ENCODE assay signal across 10 cellular contexts in genomic region chr9:21803674-21804048, GRCh38. TPM values are rescaled to one million over a fixed set of nuclear protein-coding genes. Genes with fewer than 3 reads are reported as not detected.
DNase-seq lines count a peak whose midpoint lies in the region; ATAC-seq, FAIRE-seq and TF ChIP-seq lines count a peak whose summit lies in the region.
"Had no signal": no experiment of that assay in that cellular context is flagged by ENCODE, and none has a peak within 500 bp of the region (broad histone marks: within the 10 kb centered on the region; RNA-seq: fewer than 3 reads in every experiment).

No MANE protein-coding gene starts in this region.

- in situ Hi-C loops in HepG2 (cut with HindIII; ENCODE audit: extremely low pct_ligation_motif_present, low pct_unique_long_range_greater_than_20kb) (loop anchor here (25.0 kb wide), 1 partner anchor 634 kb away; the partner anchor contains the start of gene DMRTA1), ACHN (cut with HindIII; ENCODE audit: low pct_ligation_motif_present, low pct_unique_long_range_greater_than_20kb, low sequenced_read_pairs) (no loop called here)

- POLR2A ChIA-PET in HepG2 (lab: Yijun Ruan, JAX): interaction anchor here (1.0 to 1.8 kb wide), 3 partner anchors 10 to 205 kb away, joined by 3 to 5 read pairs (median 4); partner anchors contain the start of gene CDKN2B

- H3K4me1 ChIP-seq in HepG2 (ENCODE audit: insufficient read depth, low read length): peaks cover 35% of the 10 kb centered on the region
- peaks cover 0 to 54% (median 15%) of the 10 kb centered on the region in 4 donors for H3K4me1 ChIP-seq in tibial nerve

- H3K9me3 ChIP-seq in HepG2 (ENCODE audit: low read length): no peaks in the 10 kb centered on the region
- H3K9me3 ChIP-seq in tibial nerve: no peaks in the 10 kb centered on the region
- H3K9me3 ChIP-seq: neutrophil had no signal

- H3K27me3 Mint-ChIP-seq in activated T-cell treated with anti-CD3 and anti-CD28 coated beads, Interleukin-2, amount 50 U/mL, for 4 hours (ENCODE audit: low read depth): peaks cover 6% of the 10 kb centered on the region

- H3K9me3 Mint-ChIP-seq in activated T-cell treated with anti-CD3 and anti-CD28 coated beads, Interleukin-2, amount 50 U/mL, for 4 hours: no peaks in the 10 kb centered on the region

- H2AFZ ChIP-seq in HepG2 (ENCODE audit: low read length): no peak overlapping the region

- no peak for DNase-seq in activated T-cell treated with anti-CD3 and anti-CD28 coated beads, Interleukin-2, amount 50 U/mL, for 4 hours
- DNase-seq in activated T-cell treated with anti-CD3 and anti-CD28 coated beads, Interleukin-2, amount 50 U/mL, for 48 hours: no peak
- peak; percentile 59 for DNase-seq in amniotic epithelial cell (ENCODE audit: low read depth)
- DNase-seq in HepG2 (ENCODE audit: low spot score): no peak
- no peak for DNase-seq in tibial nerve (ENCODE audit: low spot score in 2 of 2)
- no peak for DNase-seq in NCI-H446 treated with DMSO at 0.1 percent for 48 hours (lab: John Stamatoyannopoulos, UW)
- DNase-seq in ACHN: no peak
- no peak for DNase-seq in HuH-7 (ENCODE audit: low spot score)

- no peak for FAIRE-seq in HepG2 (lab: Jason Lieb, UNC)
- FAIRE-seq: G401.6 had no signal

- peaks cover 40% of the 10 kb centered on the region for H3K4me1 Mint-ChIP-seq in activated T-cell treated with anti-CD3 and anti-CD28 coated beads, Interleukin-2, amount 50 U/mL, for 4 hours (ENCODE audit: low read depth)

- H3K27me3 ChIP-seq in HepG2 (ENCODE audit: control insufficient read depth in 1 of 2, insufficient read depth in 2 of 2, low read length in 2 of 2) (no peaks in the 10 kb centered on the region; a peak in 1 of 5 replicates), tibial nerve (no peaks in the 10 kb centered on the region)

- H3K79me2 ChIP-seq in HepG2 (ENCODE audit: insufficient read depth, low read length): peaks cover 53% of the 10 kb centered on the region

- peaks cover 8% of the 10 kb centered on the region for H3K36me3 Mint-ChIP-seq in activated T-cell treated with anti-CD3 and anti-CD28 coated beads, Interleukin-2, amount 50 U/mL, for 4 hours (ENCODE audit: insufficient read depth)

- H4K20me1 ChIP-seq in HepG2 (ENCODE audit: insufficient read depth, low read length): no peaks in the 10 kb centered on the region

- BruUV-seq in HepG2 (replicated peaks; lab: Mats Ljungman, UMichigan): TSS peak; percentile 48

- TF ChIP-seq POLR2A in HepG2 (IDR thresholded peaks at IDR 0.05; ENCODE audit: insufficient read depth in 1 of 2, low read depth in 2 of 2, low read length in 2 of 2): no peak
- TF ChIP-seq POLR2A in tibial nerve (IDR thresholded peaks at IDR 0.05): no peak

- TF ChIP-seq EP300 in HepG2 (IDR thresholded peaks at IDR 0.05; ENCODE audit: low read depth in 2 of 2, low read length in 2 of 2) (no peak), HepG2 (CRISPR knock-in tag; IDR thresholded peaks at IDR 0.05; ENCODE audit: borderline replicate concordance) (no peak), tibial nerve (IDR thresholded peaks at IDR 0.05) (no peak)

- TF ChIP-seq CTCF in HepG2 (CRISPR knock-in tag; IDR thresholded peaks at IDR 0.05) (no peak), tibial nerve (IDR thresholded peaks at IDR 0.05) (no peak)

- 9% methylated on average over 9 of the region's 9 CpGs for WGBS in HepG2 (ENCODE audit: low lambda C conversion rate)
- 35 to 40% methylated on average over 9 of the region's 9 CpGs for WGBS in tibial nerve, 2 donors

- peak overlapping the region; percentile 89 for H3K4me2 ChIP-seq in HepG2 (ENCODE audit: low read depth, low read length)

- ATAC-seq in activated T-cell treated with anti-CD3 and anti-CD28 coated beads, Interleukin-2, amount 50 U/mL, for 4 hours: no peak
- no peak for ATAC-seq in HepG2

- H3K9ac ChIP-seq in HepG2 (ENCODE audit: insufficient read depth, low read depth, low read length): peak overlapping the region; percentile 82

- H3K27ac ChIP-seq in HepG2 (ENCODE audit: extremely low read length, insufficient read depth, low read length) (peak overlapping the region; percentile 85), tibial nerve (peak overlapping the region; percentile 87 to 97 (median 90))
- H3K27ac ChIP-seq: neutrophil had no signal

- H3K4me3 Mint-ChIP-seq in activated T-cell treated with anti-CD3 and anti-CD28 coated beads, Interleukin-2, amount 50 U/mL, for 4 hours: peak overlapping the region; percentile 100

- peak overlapping the region; percentile 64 to 83 (median 82) for H3K4me3 ChIP-seq in HepG2 (replicated peaks in 1 of 3; ENCODE audit: insufficient read depth in 1 of 3, low read depth in 2 of 3, low read length in 3 of 3)
- peak overlapping the region; percentile 83 to 89 (median 86) for H3K4me3 ChIP-seq in tibial nerve

- CTCF ChIA-PET in HepG2 (lab: Yijun Ruan, JAX; ENCODE audit: low intra/inter-chr PET ratio, low total read pairs): no interaction called here

- TF ChIP-seq RAD21 in HepG2 (CRISPR knock-in tag; IDR thresholded peaks at IDR 0.05): no peak

- intact Hi-C loops in HepG2 (cut with micrococcal nuclease; ENCODE audit: unreplicated experiment): no loop called here

- H3K36me3 ChIP-seq in HepG2 (replicated peaks in 1 of 2; ENCODE audit: control insufficient read depth in 1 of 2, insufficient read depth in 2 of 2, low read length in 2 of 2) (peaks cover 1 to 10% of the 10 kb centered on the region in 2 experiments; a peak in 4 of 5 replicates), tibial nerve (peaks cover 0 to under 1% (median 0%) of the 10 kb centered on the region in 3 donors)
- H3K36me3 ChIP-seq: neutrophil had no signal

TF ChIP-seq in HepG2, 621 proteins besides CTCF, POLR2A, EP300 and RAD21 (continues in another document):
- TF ChIP-seq ZBTB10 (CRISPR knock-in tag; IDR thresholded peaks at IDR 0.05; ENCODE audit: borderline replicate concordance): no peak
- 0 out of 2 replicates have a peak, but pooled peaks have one; percentile 8 for TF ChIP-seq KMT2A (CRISPR knock-in tag; IDR thresholded peaks at IDR 0.05)

RNA-seq across cellular contexts. Expression of gene MTAP, which starts 1.2 kb away (rescaled TPM):
- total RNA-seq in activated T-cell treated with anti-CD3 and anti-CD28 coated beads, Interleukin-2, amount 50 U/mL, for 4 hours: 10 to 100 TPM; 73.2 to 78.1 (median 76.3) TPM
- total RNA-seq in HepG2 (2016; rRNA removed; fragmentation: Illumina TruSeq; extraction: Trizol) (51.2 and 74.1 TPM in 2 replicates), tibial nerve (10 to 100 TPM; 20.4 to 50.2 (median 30.4) TPM)
- 6.4 and 7.9 TPM in 2 replicates for total RNA-seq in HepG2 (2016; cell fraction: cytosol; rRNA removed; fragmentation: Illumina TruSeq; extraction: Trizol; ENCODE audit: low read depth)
- total RNA-seq in HepG2 (2016; cell fraction: insoluble cytoplasmic fraction; rRNA removed; fragmentation: Illumina TruSeq; extraction: Trizol): 58.2 and 73.0 TPM in 2 replicates
- total RNA-seq in HepG2 (2016; cell fraction: membrane; rRNA removed; fragmentation: Illumina TruSeq; extraction: Trizol): 16.3 and 18.0 TPM in 2 replicates
- 49.4 and 55.6 TPM in 2 replicates for total RNA-seq in HepG2 (2016; cell fraction: nucleus; rRNA removed; fragmentation: Illumina TruSeq; extraction: Trizol)
- polyA plus RNA-seq in HepG2 (2011; rRNA removed): 16.7 and 19.5 TPM in 2 replicates
- polyA plus RNA-seq in HepG2 (2011; cell fraction: cytosol; rRNA removed): 10.4 and 16.4 TPM in 2 replicates
- polyA plus RNA-seq in HepG2 (2011; cell fraction: nucleus; rRNA removed): 12.0 and 15.3 TPM in 2 replicates
- polyA plus RNA-seq in HepG2 (2012): 24.8 and 27.2 TPM in 2 replicates
- polyA plus RNA-seq in HepG2 (2016; cell fraction: cytosol; fragmentation: Illumina TruSeq; extraction: Trizol; ENCODE audit: low read depth): 3.2 and 3.8 TPM in 2 replicates
- polyA plus RNA-seq in HepG2 (2016; cell fraction: insoluble cytoplasmic fraction; fragmentation: Illumina TruSeq; extraction: Trizol; ENCODE audit: low read depth): 63.2 and 64.8 TPM in 2 replicates
- 10.0 and 10.2 TPM in 2 replicates for polyA plus RNA-seq in HepG2 (2016; cell fraction: membrane; fragmentation: Illumina TruSeq; extraction: Trizol; ENCODE audit: low read depth)
- 34.8 and 37.8 TPM in 2 replicates for polyA plus RNA-seq in HepG2 (2016; cell fraction: nucleus; fragmentation: Illumina TruSeq; extraction: Trizol; ENCODE audit: insufficient read depth, low read depth)
- polyA minus RNA-seq in HepG2 (2011; rRNA and poly(A)+ RNA removed; ENCODE audit: low replicate concordance): 30.0 and 49.9 TPM in 2 replicates
- 20.3 and 36.7 TPM in 2 replicates for polyA minus RNA-seq in HepG2 (2011; cell fraction: cytosol; rRNA and poly(A)+ RNA removed)
- 65.0 and 65.8 TPM in 2 replicates for polyA minus RNA-seq in HepG2 (2011; cell fraction: nucleus; rRNA and poly(A)+ RNA removed)
